8 cellular contexts compared by ENCODE assay signal in genomic region chr12:12719496-12719895, GRCh38. TPM values are rescaled to one million over a fixed set of nuclear protein-coding genes. Genes with fewer than 3 reads are reported as not detected.
DNase-seq lines count a peak whose midpoint lies in the region; ATAC-seq and TF ChIP-seq lines count a peak whose summit lies in the region.

No MANE protein-coding gene starts in this region.

- peak; percentile 27 for DNase-seq in DMS114 treated with DMSO at 0.1 percent for 48 hours (lab: John Stamatoyannopoulos, UW; ENCODE audit: unreplicated experiment)
- no peak for DNase-seq in tibial nerve (ENCODE audit: low spot score in 2 of 2)

- ATAC-seq in GM21515 (IDR thresholded peaks at IDR 0.05; ENCODE audit: unreplicated experiment) (no peak), HG03025 (IDR thresholded peaks at IDR 0.05; ENCODE audit: low FRiP score, unreplicated experiment) (no peak), HG02571 (IDR thresholded peaks at IDR 0.05; ENCODE audit: unreplicated experiment) (no peak)

- H3K9me3 Mint-ChIP-seq in activated naive CD8-positive, alpha-beta T cell (ENCODE audit: low read depth) = no peaks in the 10 kb centered on the region

- H3K36me3 ChIP-seq in KOPT-K1 (ENCODE audit: insufficient read depth, low read length) = peaks cover 31% of the 10 kb centered on the region
- H3K36me3 ChIP-seq in tibial nerve = peaks cover 0 to 15% (median 0%) of the 10 kb centered on the region in 3 donors

- H3K27ac Mint-ChIP-seq in activated naive CD8-positive, alpha-beta T cell = peak overlapping the region; percentile 96

- WGBS in tibial nerve, 2 donors = 2 to 6% methylated on average over 3 of the region's 3 CpGs

- H3K36me3 Mint-ChIP-seq in activated naive CD8-positive, alpha-beta T cell = peaks cover 10% of the 10 kb centered on the region

- H3K27me3 Mint-ChIP-seq in activated naive CD8-positive, alpha-beta T cell = no peaks in the 10 kb centered on the region

- TF ChIP-seq CTCF in tibial nerve (IDR thresholded peaks at IDR 0.05) = no peak

- no peak for TF ChIP-seq POLR2A in tibial nerve (IDR thresholded peaks at IDR 0.05)

- H3K4me3 Mint-ChIP-seq in activated naive CD8-positive, alpha-beta T cell = peak overlapping the region; percentile 95

- H3K4me1 ChIP-seq in tibial nerve = peaks cover 0 to 57% (median 40%) of the 10 kb centered on the region in 4 donors

- H3K9me3 ChIP-seq in KOPT-K1 (ENCODE audit: insufficient read depth, low read length, poor library complexity, severe bottlenecking) (no peaks in the 10 kb centered on the region), tibial nerve (no peaks in the 10 kb centered on the region)

- H3K4me1 Mint-ChIP-seq in activated naive CD8-positive, alpha-beta T cell (ENCODE audit: low read depth) = peaks cover 57% of the 10 kb centered on the region

- H3K27me3 ChIP-seq in layer of hippocampus (ENCODE audit: control insufficient read depth, insufficient read depth, low read length) (no peaks in the 10 kb centered on the region), tibial nerve (no peaks in the 10 kb centered on the region)

- H3K27ac ChIP-seq in KOPT-K1 (ENCODE audit: low read depth, low read length, poor library complexity, severe bottlenecking) (peak overlapping the region; percentile 94), layer of hippocampus (ENCODE audit: low read depth, low read length) (peak overlapping the region; percentile 53), tibial nerve (peak overlapping the region; percentile 96 to 100 (median 100))

- peak in 1 of 2 donors; percentile 58 for TF ChIP-seq EP300 in tibial nerve (IDR thresholded peaks at IDR 0.05)

- H3K4me3 ChIP-seq in tibial nerve = peak overlapping the region; percentile 64 to 96 (median 71)

RNA-seq across cellular contexts. Expression of gene CDKN1B, which starts 2.3 kb away (rescaled TPM):
- 100 to 1,000 TPM in 3 of 4 donors, 10 to 100 TPM in 1; 77.4 to 142 (median 114) TPM for total RNA-seq in tibial nerve

RNA-seq across cellular contexts. Expression of gene GPR19, which starts 23.5 kb away (rescaled TPM):
- 1 to 10 TPM in 1 of 4 donors, not detected in 3; 1.3 TPM for total RNA-seq in tibial nerve
